ENCODE assay signal across 20 cellular contexts in the genomic region with DNA sequence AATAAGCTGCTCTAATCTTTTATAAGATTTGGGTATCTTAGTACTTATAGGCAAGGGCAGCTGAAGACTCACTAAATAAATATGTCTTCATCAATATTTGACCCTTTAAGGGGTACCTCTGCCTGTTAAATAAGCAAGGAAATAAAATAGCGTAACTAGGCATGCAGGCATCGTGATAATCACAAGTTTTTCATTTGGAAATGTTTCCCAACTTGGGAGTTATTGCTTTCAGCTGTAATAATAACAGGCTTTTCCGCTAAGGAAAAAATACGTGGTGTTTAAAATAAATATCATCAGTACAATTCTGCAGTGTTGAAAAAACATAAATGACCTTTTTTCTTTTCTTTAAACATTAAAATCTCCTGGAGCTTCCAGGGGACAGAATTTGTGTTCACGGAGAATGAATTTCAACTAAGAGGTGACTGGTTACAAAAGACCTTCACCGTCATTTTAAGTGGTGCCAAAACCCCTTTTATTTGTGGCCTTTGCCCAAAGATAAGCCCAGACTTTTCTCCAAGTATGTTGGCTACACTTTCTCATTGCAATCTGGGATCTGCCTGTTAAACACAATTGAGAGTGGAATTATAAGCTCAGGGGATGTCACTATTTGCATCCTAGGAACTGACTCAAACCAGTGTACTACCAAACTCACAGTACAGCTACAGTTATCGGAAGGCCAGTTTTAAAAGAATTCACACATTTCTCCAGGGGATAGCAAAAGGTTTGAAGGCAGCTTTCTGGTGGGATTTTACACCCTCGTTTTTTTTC.
A peak's percentile ranks its signal among the peaks of the same experiment; 100 is the strongest.
DNase-seq lines count a peak whose midpoint lies in the region; ATAC-seq, FAIRE-seq and TF ChIP-seq lines count a peak whose summit lies in the region.
"Had no signal": no experiment of that assay in that cellular context is flagged by ENCODE, and none has a peak within 500 bp of the region (broad histone marks: within the 10 kb centered on the region; RNA-seq: fewer than 3 reads in every experiment).

No MANE protein-coding gene starts in this region.

- no peaks in the 10 kb centered on the region for H3K9me3 ChIP-seq in right atrium auricular region
- no peaks in the 10 kb centered on the region for H3K9me3 ChIP-seq in H1 (ENCODE audit: insufficient read depth in 2 of 2, low read depth in 1 of 2, low read length in 1 of 2)
- H3K9me3 ChIP-seq in mesenchymal stem cell (ENCODE audit: control insufficient read depth, low read length) = no peaks in the 10 kb centered on the region
- H3K9me3 ChIP-seq in uterus = no peaks in the 10 kb centered on the region

- H3K23ac ChIP-seq in H1 (ENCODE audit: insufficient read length) = no peak overlapping the region
- no peak overlapping the region for H3K23ac ChIP-seq in mesenchymal stem cell (ENCODE audit: low read length in 2 of 2)

- no peaks in the 10 kb centered on the region for H3K36me3 ChIP-seq in right atrium auricular region
- H3K36me3 ChIP-seq in H1 (ENCODE audit: control insufficient read depth in 2 of 4, insufficient read depth in 4 of 4, low read length in 3 of 4) = no peaks in the 10 kb centered on the region
- no peaks in the 10 kb centered on the region for H3K36me3 ChIP-seq in mesenchymal stem cell (ENCODE audit: control insufficient read depth in 1 of 2, insufficient read depth in 2 of 2, low read depth in 1 of 2, low read length in 2 of 2)
- no peaks in the 10 kb centered on the region for H3K36me3 ChIP-seq in uterus

- H3K4me1 ChIP-seq in right atrium auricular region = peaks cover 0 to 37% of the 10 kb centered on the region in 2 donors
- peaks cover 0 to 9% (median 7%) of the 10 kb centered on the region in 4 experiments; a peak in 2 of 7 replicates for H3K4me1 ChIP-seq in H1 (replicated peaks in 1 of 4; ENCODE audit: control insufficient read depth in 3 of 4, insufficient read depth in 4 of 4, low read length in 3 of 4)
- H3K4me1 ChIP-seq in mesenchymal stem cell (ENCODE audit: control insufficient read depth, insufficient read depth, low read depth, low read length) = peaks cover 1% of the 10 kb centered on the region
- H3K4me1 ChIP-seq in uterus = no peaks in the 10 kb centered on the region
- H3K4me1 ChIP-seq: parathyroid adenoma had no signal

- H3K27me3 ChIP-seq in right atrium auricular region (no peaks in the 10 kb centered on the region), H1 (replicated peaks in 1 of 4; ENCODE audit: control insufficient read depth in 3 of 4, extremely low read depth in 1 of 4, insufficient read depth in 3 of 4, low read length in 3 of 4) (no peaks in the 10 kb centered on the region), mesenchymal stem cell (ENCODE audit: control insufficient read depth in 1 of 2, insufficient read depth in 1 of 2, low read length in 2 of 2) (no peaks in the 10 kb centered on the region), uterus (no peaks in the 10 kb centered on the region)

- H3K79me1 ChIP-seq in H1 (ENCODE audit: low read depth, low read length) = no peaks in the 10 kb centered on the region; the same call in 1 of the 2 replicates
- peaks cover 21% of the 10 kb centered on the region for H3K79me1 ChIP-seq in mesenchymal stem cell (replicated peaks; ENCODE audit: low read length, poor library complexity, severe bottlenecking)

- FAIRE-seq in H1 (lab: Jason Lieb, UNC) = no peak

- H4K8ac ChIP-seq in H1 (ENCODE audit: extremely low read depth, insufficient read depth, low read length) = no peak overlapping the region
- H4K8ac ChIP-seq in mesenchymal stem cell (ENCODE audit: low read length) = no peak overlapping the region

- H2AFZ ChIP-seq in H1 (ENCODE audit: low read length) = no peak overlapping the region
- no peak overlapping the region for H2AFZ ChIP-seq in mesenchymal stem cell (ENCODE audit: low read depth, low read length)
- H2AFZ ChIP-seq: GM23248, parathyroid adenoma had no signal

- H2BK20ac ChIP-seq in H1 (ENCODE audit: low read length) = peak overlapping the region; percentile 76

- H3K56ac ChIP-seq in H1 (replicated peaks; ENCODE audit: insufficient read length, low read depth, low read length) = no peak overlapping the region

- DNase-seq in left ventricle myocardium superior (no peak), right atrium auricular region (ENCODE audit: low spot score) (no peak), H1 (ENCODE audit: low read depth in 1 of 2, low spot score in 2 of 2) (no peak), mesenchymal stem cell (no peak), uterus (no peak), SKM-1 (lab: John Stamatoyannopoulos, UW; ENCODE audit: unreplicated experiment) (no peak), HuH-7.5 (ENCODE audit: low spot score) (no peak)
- DNase-seq: activated CD8-positive, alpha-beta T cell treated with anti-CD3 and anti-CD28 coated beads, Interleukin-2, amount 10 ng/mL, durations not matched to agents 7 days and 5 days; activated gamma-delta T cell; amniotic stem cell; COR-L47; DMS79 treated with DMSO at 0.1 percent for 48 hours; GM23248; IMR-90; naive thymus-derived CD8-positive, alpha-beta T cell; NCI-H2081 treated with DMSO at 0.1 percent for 48 hours; NCI-H510A had no signal

- no peaks in the 10 kb centered on the region for H3K23me2 ChIP-seq in H1 (ENCODE audit: low read depth, low read length)

- POLR2A ChIA-PET in H1 (lab: Charles Lee; ENCODE audit: partially characterized antibody) = no interaction called here

- H2BK120ac ChIP-seq in H1 (replicated peaks; ENCODE audit: low read depth, low read length) (no peak overlapping the region), mesenchymal stem cell (ENCODE audit: low read depth, low read length) (no peak overlapping the region)

- CTCF ChIA-PET in H1 (lab: Charles Lee; ENCODE audit: partially characterized antibody) = interaction anchor here (0.6 to 1.2 kb wide), 2 partner anchors 32 to 97 kb away, joined by 3 to 4 read pairs; no protein-coding TSS in a partner anchor

- H4K20me1 ChIP-seq in H1 (replicated peaks in 1 of 2; ENCODE audit: control insufficient read depth in 1 of 2, insufficient read depth in 2 of 2, low read length in 2 of 2) = no peaks in the 10 kb centered on the region

- H3K9ac ChIP-seq in H1 (replicated peaks in 1 of 4; ENCODE audit: extremely low read depth in 1 of 4, low read depth in 3 of 4, low read length in 3 of 4) (no peak overlapping the region), mesenchymal stem cell (ENCODE audit: low read length) (peak overlapping the region; percentile 74)
- H3K9ac ChIP-seq: GM23248, parathyroid adenoma had no signal

- H3K79me2 ChIP-seq in H1 (ENCODE audit: control insufficient read depth in 1 of 2, insufficient read depth in 2 of 2, low read length in 2 of 2) = 0 out of 4 replicates have a peak, but pooled peaks cover 0 to 5% of the 10 kb centered on the region in 2 experiments
- H3K79me2 ChIP-seq: parathyroid adenoma had no signal

- no peak overlapping the region for H3K18ac ChIP-seq in H1 (ENCODE audit: extremely low read depth, low read length)
- no peak overlapping the region for H3K18ac ChIP-seq in mesenchymal stem cell (ENCODE audit: low read depth in 1 of 2, low read length in 2 of 2)

- H3K27ac ChIP-seq in right atrium auricular region (no peak overlapping the region), H1 (ENCODE audit: low read depth, low read length) (no peak overlapping the region), mesenchymal stem cell (ENCODE audit: low read length, poor library complexity, severe bottlenecking) (no peak overlapping the region), uterus (peak overlapping the region; percentile 10 to 38)
- H3K27ac ChIP-seq: GM23248, parathyroid adenoma, SK-N-MC had no signal

- H2BK5ac ChIP-seq in H1 (ENCODE audit: low read depth, low read length) = no peak overlapping the region
- no peak overlapping the region for H2BK5ac ChIP-seq in mesenchymal stem cell (ENCODE audit: low read depth, low read length, poor library complexity, severe bottlenecking)

- H2BK12ac ChIP-seq in H1 (ENCODE audit: low read depth, low read length) = no peak overlapping the region
- H2BK12ac ChIP-seq in mesenchymal stem cell (ENCODE audit: low read length in 2 of 2) = no peak overlapping the region

- TF ChIP-seq RAD21 in H1 (IDR thresholded peaks at IDR 0.05 in 1 of 2, conservative IDR thresholded peaks at IDR 0.05 in 1 of 2; ENCODE audit: low read depth in 2 of 2, low read length in 2 of 2) = no peak

- intact Hi-C loops in left ventricle myocardium superior (cut with micrococcal nuclease) = no loop called here
- intact Hi-C loops in uterus (cut with DNase I; ENCODE audit: low total_unique reads) = no loop called here

- H3K14ac ChIP-seq in H1 (ENCODE audit: insufficient read length) = no peak overlapping the region
- H3K14ac ChIP-seq in mesenchymal stem cell (ENCODE audit: low read length in 2 of 2) = no peak overlapping the region

- no peak overlapping the region for H3K4me3 ChIP-seq in right atrium auricular region
- no peak overlapping the region for H3K4me3 ChIP-seq in H1 (ENCODE audit: extremely low read depth in 1 of 4, insufficient read depth in 2 of 4, low read depth in 3 of 4, low read length in 4 of 4)
- peak overlapping the region in 1 of 2 experiments; percentile 56 for H3K4me3 ChIP-seq in mesenchymal stem cell (ENCODE audit: insufficient read depth in 1 of 2, low read depth in 1 of 2, low read length in 2 of 2)
- H3K4me3 ChIP-seq in uterus = no peak overlapping the region
- H3K4me3 ChIP-seq: GM23248, SK-N-MC had no signal

- 83% methylated on average over 8 of the region's 8 CpGs; no CpG with 5 or more reads in 1 of the 2 experiments for WGBS in H1 (ENCODE audit: extremely low coverage in 1 of 2, insufficient coverage in 1 of 2, insufficient read length in 1 of 2, insufficient replicate concordance in 2 of 2, low coverage in 1 of 2, low lambda C conversion rate in 2 of 2, missing lambda C conversion rate in 1 of 2), 2 experiments
- 87% methylated on average over 6 of the region's 8 CpGs for WGBS in mesenchymal stem cell

- ATAC-seq in left ventricle myocardium superior (peak; percentile 29), HG03139 (IDR thresholded peaks at IDR 0.05; ENCODE audit: unreplicated experiment) (no peak)
- ATAC-seq: activated CD8-positive, alpha-beta T cell treated with anti-CD3 and anti-CD28 coated beads, Interleukin-2, amount 10 ng/mL, durations not matched to agents 7 days and 5 days; naive thymus-derived CD8-positive, alpha-beta T cell had no signal

- H2AK5ac ChIP-seq in H1 (ENCODE audit: low read depth, low read length) (no peak overlapping the region), mesenchymal stem cell (ENCODE audit: low read length, severe bottlenecking) (no peak overlapping the region)

- no peak overlapping the region for H4K5ac ChIP-seq in H1 (ENCODE audit: insufficient read length, low read depth, low read length)

- H3K4ac ChIP-seq in H1 (replicated peaks; ENCODE audit: insufficient read length, low read depth, low read length) (no peak overlapping the region), mesenchymal stem cell (ENCODE audit: low read depth in 1 of 2, low read length in 2 of 2) (no peak overlapping the region)

- TF ChIP-seq POLR2A in H1 (IDR thresholded peaks at IDR 0.05; ENCODE audit: control extremely low read depth in 1 of 2, low read depth in 2 of 2, low read length in 2 of 2) (no peak), uterus (IDR thresholded peaks at IDR 0.05) (no peak)

- no peak for TF ChIP-seq EP300 in H1 (IDR thresholded peaks at IDR 0.05; ENCODE audit: borderline replicate concordance in 1 of 2, low read depth in 2 of 2, low read length in 2 of 2)

- TF ChIP-seq CTCF in right atrium auricular region (IDR thresholded peaks at IDR 0.05) (no peak), H1 (IDR thresholded peaks at IDR 0.05; ENCODE audit: control extremely low read depth in 1 of 3, insufficient read depth in 1 of 3, low read depth in 1 of 3, low read length in 3 of 3) (no peak), uterus (IDR thresholded peaks at IDR 0.05) (no peak)

- no peak overlapping the region for H2BK15ac ChIP-seq in H1 (ENCODE audit: low read length)
- no peak overlapping the region for H2BK15ac ChIP-seq in mesenchymal stem cell (ENCODE audit: low read depth, poor library complexity, severe bottlenecking)

- H4K91ac ChIP-seq in H1 (replicated peaks; ENCODE audit: insufficient read length, low read length) (no peak overlapping the region), mesenchymal stem cell (ENCODE audit: low read length) (no peak overlapping the region)

- H3K4me2 ChIP-seq in H1 (ENCODE audit: insufficient read depth in 1 of 2, low read depth in 2 of 2, low read length in 2 of 2) (no peak overlapping the region), mesenchymal stem cell (ENCODE audit: low read length, poor library complexity, severe bottlenecking) (no peak overlapping the region)

Comparison
In these comparisons a context has a peak if more than half of its experiments do, and no peak if none do; other contexts are left out.
1. H3K27ac ChIP-seq: peak in uterus (2 of 2); none in right atrium auricular region (0 of 2), H1 (single experiment) and mesenchymal stem cell (single experiment).